ENCODE assay signal across 1 cellular context in the genomic region with DNA sequence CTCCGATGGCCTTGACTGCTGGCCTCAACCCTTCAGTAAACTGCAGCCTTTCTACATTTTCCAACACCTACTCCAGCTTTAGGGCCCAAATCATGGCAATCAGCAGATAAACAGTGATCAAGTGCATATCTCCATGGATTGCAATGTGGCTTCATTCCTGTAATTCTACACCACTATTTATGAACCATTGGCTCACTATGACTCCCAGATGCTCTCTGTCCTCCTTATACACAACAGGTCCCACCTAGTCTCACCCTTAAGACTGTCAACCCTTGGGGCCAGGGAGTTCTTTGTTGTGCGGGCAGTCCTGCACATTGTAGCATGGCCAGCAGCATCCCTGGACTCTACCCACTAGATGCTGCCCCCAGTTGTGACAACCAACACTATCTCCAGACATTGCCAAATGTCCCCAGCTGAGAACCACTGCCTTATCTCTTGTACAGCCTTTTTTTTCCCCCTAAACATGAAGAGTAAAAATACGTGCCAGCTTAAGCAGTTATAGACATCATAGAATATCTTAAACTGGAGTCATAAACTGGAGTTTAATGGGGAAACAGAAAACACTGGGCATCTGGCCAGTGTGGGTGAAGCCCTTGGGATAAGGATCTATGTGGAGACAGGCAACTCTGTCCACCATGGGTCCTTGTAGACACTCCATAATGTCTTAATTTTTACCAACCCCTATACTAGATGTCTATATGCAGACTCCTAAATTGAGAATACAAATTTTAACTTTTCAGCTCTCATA.
TF ChIP-seq lines count a peak whose summit lies in the region.

No MANE protein-coding gene starts in this region.

TF ChIP-seq in SK-N-SH treated with all-trans-retinoic acid at 6 μM for 48 hours, 23 proteins besides CTCF, POLR2A, EP300 and RAD21 (continued from another document):
- TF ChIP-seq, protein P1, sequence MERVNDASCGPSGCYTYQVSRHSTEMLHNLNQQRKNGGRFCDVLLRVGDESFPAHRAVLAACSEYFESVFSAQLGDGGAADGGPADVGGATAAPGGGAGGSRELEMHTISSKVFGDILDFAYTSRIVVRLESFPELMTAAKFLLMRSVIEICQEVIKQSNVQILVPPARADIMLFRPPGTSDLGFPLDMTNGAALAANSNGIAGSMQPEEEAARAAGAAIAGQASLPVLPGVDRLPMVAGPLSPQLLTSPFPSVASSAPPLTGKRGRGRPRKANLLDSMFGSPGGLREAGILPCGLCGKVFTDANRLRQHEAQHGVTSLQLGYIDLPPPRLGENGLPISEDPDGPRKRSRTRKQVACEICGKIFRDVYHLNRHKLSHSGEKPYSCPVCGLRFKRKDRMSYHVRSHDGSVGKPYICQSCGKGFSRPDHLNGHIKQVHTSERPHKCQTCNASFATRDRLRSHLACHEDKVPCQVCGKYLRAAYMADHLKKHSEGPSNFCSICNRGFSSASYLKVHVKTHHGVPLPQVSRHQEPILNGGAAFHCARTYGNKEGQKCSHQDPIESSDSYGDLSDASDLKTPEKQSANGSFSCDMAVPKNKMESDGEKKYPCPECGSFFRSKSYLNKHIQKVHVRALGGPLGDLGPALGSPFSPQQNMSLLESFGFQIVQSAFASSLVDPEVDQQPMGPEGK (CRISPR knock-in tag; IDR thresholded peaks at IDR 0.05; ENCODE audit: borderline replicate concordance) = no peak
- no peak for TF ChIP-seq ZNF8 (CRISPR knock-in tag; IDR thresholded peaks at IDR 0.05)
- no peak for TF ChIP-seq ZNF70 (CRISPR knock-in tag; IDR thresholded peaks at IDR 0.05)
- TF ChIP-seq RARB (CRISPR knock-in tag; IDR thresholded peaks at IDR 0.05) = no peak
- TF ChIP-seq, protein P2, sequence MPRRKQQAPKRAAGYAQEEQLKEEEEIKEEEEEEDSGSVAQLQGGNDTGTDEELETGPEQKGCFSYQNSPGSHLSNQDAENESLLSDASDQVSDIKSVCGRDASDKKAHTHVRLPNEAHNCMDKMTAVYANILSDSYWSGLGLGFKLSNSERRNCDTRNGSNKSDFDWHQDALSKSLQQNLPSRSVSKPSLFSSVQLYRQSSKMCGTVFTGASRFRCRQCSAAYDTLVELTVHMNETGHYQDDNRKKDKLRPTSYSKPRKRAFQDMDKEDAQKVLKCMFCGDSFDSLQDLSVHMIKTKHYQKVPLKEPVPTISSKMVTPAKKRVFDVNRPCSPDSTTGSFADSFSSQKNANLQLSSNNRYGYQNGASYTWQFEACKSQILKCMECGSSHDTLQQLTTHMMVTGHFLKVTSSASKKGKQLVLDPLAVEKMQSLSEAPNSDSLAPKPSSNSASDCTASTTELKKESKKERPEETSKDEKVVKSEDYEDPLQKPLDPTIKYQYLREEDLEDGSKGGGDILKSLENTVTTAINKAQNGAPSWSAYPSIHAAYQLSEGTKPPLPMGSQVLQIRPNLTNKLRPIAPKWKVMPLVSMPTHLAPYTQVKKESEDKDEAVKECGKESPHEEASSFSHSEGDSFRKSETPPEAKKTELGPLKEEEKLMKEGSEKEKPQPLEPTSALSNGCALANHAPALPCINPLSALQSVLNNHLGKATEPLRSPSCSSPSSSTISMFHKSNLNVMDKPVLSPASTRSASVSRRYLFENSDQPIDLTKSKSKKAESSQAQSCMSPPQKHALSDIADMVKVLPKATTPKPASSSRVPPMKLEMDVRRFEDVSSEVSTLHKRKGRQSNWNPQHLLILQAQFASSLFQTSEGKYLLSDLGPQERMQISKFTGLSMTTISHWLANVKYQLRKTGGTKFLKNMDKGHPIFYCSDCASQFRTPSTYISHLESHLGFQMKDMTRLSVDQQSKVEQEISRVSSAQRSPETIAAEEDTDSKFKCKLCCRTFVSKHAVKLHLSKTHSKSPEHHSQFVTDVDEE (CRISPR knock-in tag; IDR thresholded peaks at IDR 0.05) = no peak
- no peak for TF ChIP-seq ARNTL (CRISPR knock-in tag; IDR thresholded peaks at IDR 0.05; ENCODE audit: borderline replicate concordance, low read depth)
- TF ChIP-seq, protein P3, sequence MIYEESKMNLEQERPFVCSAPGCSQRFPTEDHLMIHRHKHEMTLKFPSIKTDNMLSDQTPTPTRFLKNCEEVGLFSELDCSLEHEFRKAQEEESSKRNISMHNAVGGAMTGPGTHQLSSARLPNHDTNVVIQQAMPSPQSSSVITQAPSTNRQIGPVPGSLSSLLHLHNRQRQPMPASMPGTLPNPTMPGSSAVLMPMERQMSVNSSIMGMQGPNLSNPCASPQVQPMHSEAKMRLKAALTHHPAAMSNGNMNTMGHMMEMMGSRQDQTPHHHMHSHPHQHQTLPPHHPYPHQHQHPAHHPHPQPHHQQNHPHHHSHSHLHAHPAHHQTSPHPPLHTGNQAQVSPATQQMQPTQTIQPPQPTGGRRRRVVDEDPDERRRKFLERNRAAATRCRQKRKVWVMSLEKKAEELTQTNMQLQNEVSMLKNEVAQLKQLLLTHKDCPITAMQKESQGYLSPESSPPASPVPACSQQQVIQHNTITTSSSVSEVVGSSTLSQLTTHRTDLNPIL (CRISPR knock-in tag; IDR thresholded peaks at IDR 0.05; ENCODE audit: low read depth) = no peak
- no peak for TF ChIP-seq ZFP30 (CRISPR knock-in tag; IDR thresholded peaks at IDR 0.05)
- TF ChIP-seq, protein P4, sequence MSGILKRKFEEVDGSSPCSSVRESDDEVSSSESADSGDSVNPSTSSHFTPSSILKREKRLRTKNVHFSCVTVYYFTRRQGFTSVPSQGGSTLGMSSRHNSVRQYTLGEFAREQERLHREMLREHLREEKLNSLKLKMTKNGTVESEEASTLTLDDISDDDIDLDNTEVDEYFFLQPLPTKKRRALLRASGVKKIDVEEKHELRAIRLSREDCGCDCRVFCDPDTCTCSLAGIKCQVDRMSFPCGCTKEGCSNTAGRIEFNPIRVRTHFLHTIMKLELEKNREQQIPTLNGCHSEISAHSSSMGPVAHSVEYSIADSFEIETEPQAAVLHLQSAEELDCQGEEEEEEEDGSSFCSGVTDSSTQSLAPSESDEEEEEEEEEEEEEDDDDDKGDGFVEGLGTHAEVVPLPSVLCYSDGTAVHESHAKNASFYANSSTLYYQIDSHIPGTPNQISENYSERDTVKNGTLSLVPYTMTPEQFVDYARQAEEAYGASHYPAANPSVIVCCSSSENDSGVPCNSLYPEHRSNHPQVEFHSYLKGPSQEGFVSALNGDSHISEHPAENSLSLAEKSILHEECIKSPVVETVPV (CRISPR knock-in tag; IDR thresholded peaks at IDR 0.05) = no peak
- no peak for TF ChIP-seq TOX (CRISPR knock-in tag; IDR thresholded peaks at IDR 0.05; ENCODE audit: borderline replicate concordance)
- TF ChIP-seq OSR1 (CRISPR knock-in tag; IDR thresholded peaks at IDR 0.05) = no peak
- TF ChIP-seq ZNF565 (CRISPR knock-in tag; conservative IDR thresholded peaks at IDR 0.05; ENCODE audit: low read depth) = no peak
- TF ChIP-seq TCF4 (CRISPR knock-in tag; IDR thresholded peaks at IDR 0.05; ENCODE audit: borderline replicate concordance) = no peak
- no peak for TF ChIP-seq ISL1 (CRISPR knock-in tag; IDR thresholded peaks at IDR 0.05)
- no peak for TF ChIP-seq SNAI2 (CRISPR knock-in tag; IDR thresholded peaks at IDR 0.05)
- TF ChIP-seq GLIS3 (CRISPR knock-in tag; IDR thresholded peaks at IDR 0.05) = no peak
- no peak for TF ChIP-seq BACH2 (CRISPR knock-in tag; IDR thresholded peaks at IDR 0.05; ENCODE audit: borderline replicate concordance)
- TF ChIP-seq ZC3H10 (CRISPR knock-in tag; IDR thresholded peaks at IDR 0.05) = no peak
TF ChIP-seq in SK-N-SH treated with all-trans-retinoic acid at 6 μM for 48 hours: peak in this region for 0.
